In the genomic region with DNA sequence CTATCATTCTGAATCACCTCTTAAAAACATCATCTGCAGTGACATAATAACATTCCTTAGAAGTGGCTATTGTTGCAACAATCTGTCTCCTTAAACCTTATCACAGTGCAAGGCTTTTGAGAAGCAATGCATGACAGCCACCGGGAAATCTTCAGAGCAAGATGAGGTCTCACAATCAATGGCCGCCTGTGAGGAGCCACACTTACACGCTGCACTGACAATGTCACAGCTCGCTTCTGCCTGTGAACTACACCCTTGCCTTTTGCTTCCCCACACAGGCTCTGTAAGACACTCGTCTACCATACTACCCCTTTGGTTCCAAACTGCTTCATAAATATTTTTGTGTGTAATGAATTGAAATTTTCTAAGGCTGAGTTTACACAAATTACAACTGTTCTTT, we compare ENCODE assay signal across 10 cellular contexts. TPM values are rescaled to one million over a fixed set of nuclear protein-coding genes. Genes with fewer than 3 reads are reported as not detected.
"Had no signal": no experiment of that assay in that cellular context is flagged by ENCODE, and none has a peak within 500 bp of the region (broad histone marks: within the 10 kb centered on the region; RNA-seq: fewer than 3 reads in every experiment).

No MANE protein-coding gene starts in this region.

RNA-seq across cellular contexts. Expression of gene AMER2, which starts 7.0 kb away (rescaled TPM):
- total RNA-seq: activated B cell treated with CpG ODN at 0.5 μM for 24 hours; activated CD4-positive, alpha-beta T cell treated with anti-CD3 and anti-CD28 coated beads, Interleukin-2, amount 10 ng/mL, durations not matched to agents 24 days and 14 days; activated CD8-positive, alpha-beta memory T cell treated with anti-CD3 and anti-CD28 coated beads, Interleukin-2, amount 10 ng/mL, durations not matched to agents 7 days and 5 days; activated T-helper 1 cell treated with anti-CD3 and anti-CD28 coated beads, Interleukin-12 subunit alpha, Interleukin-12 subunit beta, Interleukin-2, Interleukin-4 antibody, amounts not matched to agents 30 ng/mL and 10 ng/mL and 1 ng/mL, durations not matched to agents 14 hours and 24 hours and 36 hours; ascending aorta; body of pancreas; LHCN-M2; M059J; PC-3; SJSA1 had no signal
